Comparison of ENCODE assay signal across 1 cellular context in the genomic region with DNA sequence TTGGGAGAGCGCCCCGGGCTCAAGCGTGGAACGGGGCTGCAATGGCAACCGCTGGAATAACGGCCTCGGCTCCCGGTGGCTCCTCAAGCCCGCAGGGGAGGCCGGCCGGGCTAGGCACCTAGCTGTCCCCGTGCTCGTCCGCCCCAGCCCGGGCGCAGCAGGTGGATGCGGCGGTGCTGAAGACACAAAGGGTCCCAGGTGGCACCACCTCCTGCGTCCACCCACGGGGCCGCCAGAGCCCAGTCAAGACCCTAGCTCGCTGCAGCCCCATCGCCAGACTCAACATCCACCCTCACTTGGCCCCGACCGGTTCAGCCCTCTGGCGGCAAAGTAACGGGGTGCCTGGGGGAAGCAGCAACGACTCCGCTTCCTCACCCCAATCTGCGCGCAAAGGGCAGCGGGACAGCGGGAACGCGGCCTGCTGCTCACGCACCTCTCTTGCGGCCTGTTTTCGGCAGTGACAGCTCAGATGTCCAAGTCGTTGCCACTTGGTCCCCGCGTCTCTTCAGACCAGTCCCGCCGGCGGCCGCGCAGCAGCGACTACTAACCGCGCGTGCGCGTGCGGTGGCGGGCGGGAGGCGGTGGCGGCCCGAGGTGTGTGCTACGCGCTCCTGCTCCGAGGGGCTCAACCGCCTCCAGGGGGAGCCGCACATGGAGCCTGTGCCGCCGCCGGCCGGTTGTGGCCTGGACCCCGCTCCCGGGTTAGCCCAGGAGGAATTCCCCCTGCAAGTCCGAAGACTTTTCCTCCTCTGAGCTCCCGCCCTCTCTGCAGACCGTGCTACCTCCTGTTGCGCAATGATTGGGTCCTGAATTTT.
TF ChIP-seq lines count a peak whose summit lies in the region.

Gene CLGN (minus strand): TSS at position 545 of the 815 bp plus-strand sequence. CDS start 14,570 bp downstream, outside the sequence.

TF ChIP-seq in GM12878, 131 proteins besides CTCF, POLR2A, EP300 and RAD21 (continued from another document):
- no peak for TF ChIP-seq PAX5 (IDR thresholded peaks at IDR 0.05; ENCODE audit: borderline replicate concordance, low read depth, low read length)
TF ChIP-seq in GM12878: peak in this region for 5.
